ENCODE assay signal across 8 cellular contexts in the genomic region with DNA sequence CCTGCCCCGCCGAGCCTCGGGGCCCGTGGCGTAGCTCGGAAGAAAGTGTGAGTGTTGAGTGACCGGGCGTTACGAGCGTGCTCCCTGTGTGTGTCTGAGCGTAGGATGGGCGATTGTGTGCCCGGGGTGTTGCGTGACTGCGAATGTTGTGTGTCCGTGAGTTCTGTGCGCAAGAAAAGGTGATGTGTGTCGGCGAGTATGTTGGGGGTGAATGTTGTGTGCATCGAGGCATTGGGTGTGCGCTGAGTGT. TPM values are rescaled to one million over a fixed set of nuclear protein-coding genes. Genes with fewer than 3 reads are reported as not detected.
DNase-seq lines count a peak whose midpoint lies in the region; ATAC-seq and TF ChIP-seq lines count a peak whose summit lies in the region.

No MANE protein-coding gene starts in this region.

- H3K27ac ChIP-seq in brain microvascular endothelial cell, result no peak overlapping the region

- H3K4me1 ChIP-seq in mucosa of descending colon (ENCODE audit: low read depth), result peaks cover 21% of the 10 kb centered on the region

- ATAC-seq in mucosa of descending colon (no peak), HG03520 (IDR thresholded peaks at IDR 0.05; ENCODE audit: unreplicated experiment) (no peak)

- H3K4me3 ChIP-seq in brain microvascular endothelial cell (ENCODE audit: low read depth, low read length), result peak overlapping the region; percentile 84
- H3K4me3 ChIP-seq in mucosa of descending colon, result peak overlapping the region; percentile 6

- peaks cover 3% of the 10 kb centered on the region for H3K27me3 ChIP-seq in brain microvascular endothelial cell (replicated peaks)

- H3K36me3 ChIP-seq in brain microvascular endothelial cell (replicated peaks), result no peaks in the 10 kb centered on the region
- no peaks in the 10 kb centered on the region for H3K36me3 ChIP-seq in mucosa of descending colon (ENCODE audit: low read depth)

- DNase-seq in stimulated activated CD4-positive, alpha-beta T cell treated with anti-CD3 and anti-CD28 coated beads, Interleukin-12 subunit alpha, Interleukin-12 subunit beta, amount 100 ng/mL, for 4 hours, result peak; percentile 8
- DNase-seq in stimulated activated CD4-positive, alpha-beta T cell treated with anti-CD3 and anti-CD28 coated beads, Interleukin-1b, Interleukin-23, amount 100 ng/mL, for 48 hours, result no peak
- DNase-seq in brain microvascular endothelial cell, result peak; percentile 16
- DNase-seq in mucosa of descending colon, result no peak
- DNase-seq in islet precursor cell, result no peak
- no peak for DNase-seq in A172 (ENCODE audit: low spot score)
- no peak for DNase-seq in NCI-H1694 (lab: John Stamatoyannopoulos, UW)

- intact Hi-C loops in mucosa of descending colon (cut with DNase I, micrococcal nuclease), result loop anchor here (5.0 to 10.0 kb wide), 3 partner anchors 608 to 1478 kb away; no protein-coding TSS in a partner anchor

- no peaks in the 10 kb centered on the region for H3K9me3 ChIP-seq in mucosa of descending colon

- no peak for TF ChIP-seq CTCF in brain microvascular endothelial cell (IDR thresholded peaks at IDR 0.05; ENCODE audit: low read depth, low read length, missing control alignments)
- no peak for TF ChIP-seq CTCF in mucosa of descending colon (IDR thresholded peaks at IDR 0.05)

- in situ Hi-C loops in brain microvascular endothelial cell (cut with HindIII; ENCODE audit: low pct_ligation_motif_present, low sequenced_read_pairs), result loop anchor here (25.0 kb wide), 2 partner anchors 476 to 1451 kb away; no protein-coding TSS in a partner anchor

RNA-seq across cellular contexts. Expression of a gene that starts 0.3 kb away (rescaled TPM):
- total RNA-seq in mucosa of descending colon, result 10 to 100 TPM in 1 of 3 donors, 1 to 10 TPM in 2; 1.8 to 14.3 (median 2.2) TPM
- 3.0 and 7.4 TPM in 2 replicates for total RNA-seq in A172 (2014; rRNA removed; shearing (Covaris generic))

RNA-seq across cellular contexts. Expression of a gene that starts 5.9 kb away (rescaled TPM):
- 10 to 100 TPM; 18.3 to 20.8 (median 19.5) TPM for total RNA-seq in mucosa of descending colon
- 13.9 and 16.8 TPM in 2 replicates for total RNA-seq in A172 (2014; rRNA removed; shearing (Covaris generic))

RNA-seq across cellular contexts. Expression of a gene that starts 55.0 kb away (rescaled TPM):
- 100 to 1,000 TPM in 1 of 3 donors, 10 to 100 TPM in 2; 63.7 to 140 (median 75.2) TPM for total RNA-seq in mucosa of descending colon
- total RNA-seq in A172 (2014; rRNA removed; shearing (Covaris generic)), result 28.6 and 31.3 TPM in 2 replicates

Comparison
In these comparisons a context has a peak if more than half of its experiments do, and no peak if none do; other contexts are left out.
1. DNase-seq: peak in stimulated activated CD4-positive, alpha-beta T cell treated with anti-CD3 and anti-CD28 coated beads, Interleukin-12 subunit alpha, Interleukin-12 subunit beta, amount 100 ng/mL, for 4 hours (single experiment) and brain microvascular endothelial cell (single experiment); none in stimulated activated CD4-positive, alpha-beta T cell treated with anti-CD3 and anti-CD28 coated beads, Interleukin-1b, Interleukin-23, amount 100 ng/mL, for 48 hours (single experiment), mucosa of descending colon (0 of 3), islet precursor cell (single experiment), A172 (single experiment) and NCI-H1694 (single experiment).